Comparison of ENCODE assay signal across 23 cellular contexts in genomic region chr4:185500035-185500434, GRCh38.
"Had no signal": no experiment of that assay in that cellular context is flagged by ENCODE, and none has a peak within 500 bp of the region (broad histone marks: within the 10 kb centered on the region; RNA-seq: fewer than 3 reads in every experiment).

No MANE protein-coding gene starts in this region.

- H3K36me3 ChIP-seq: MG63 had no signal

- FAIRE-seq: RCC 7860 had no signal

- DNase-seq: IMR-90, Karpas-422, KG1, MG63, NCI-H1092, NCI-H1105 treated with DMSO at 0.1 percent for 48 hours, NCI-H1417 treated with DMSO at 0.1 percent for 48 hours, NCI-H146, NCI-H1694 treated with DMSO at 0.1 percent for 48 hours, NCI-H1930, NCI-H2081, NCI-H2107, NCI-H2227 treated with DMSO at 0.1 percent for 48 hours, NCI-H524 treated with DMSO at 0.1 percent for 48 hours, NCI-H69, NCI-H774, Right ventricle myocardium superior, RPMI8226, SIG-M5, SK-N-SH, SW 1271 had no signal

- H3K27ac ChIP-seq: HL-60 had no signal

- H3K27me3 ChIP-seq: MG63 had no signal

- H3K4me2 ChIP-seq: SK-N-SH had no signal

- H3K9ac ChIP-seq: SK-N-SH had no signal

- H3K9me3 ChIP-seq: MG63, SK-N-SH had no signal

- H3K4me3 ChIP-seq: MG63 had no signal
